8 cellular contexts compared by ENCODE assay signal in genomic region chr6:53302678-53303360, GRCh38. TPM values are rescaled to one million over a fixed set of nuclear protein-coding genes. Genes with fewer than 3 reads are reported as not detected.
DNase-seq lines count a peak whose midpoint lies in the region; ATAC-seq and TF ChIP-seq lines count a peak whose summit lies in the region.

No MANE protein-coding gene starts in this region.

- H4K20me1 ChIP-seq in DND-41 (ENCODE audit: insufficient read depth, low read length) (peaks cover 37% of the 10 kb centered on the region), neural progenitor cell (ENCODE audit: low read depth) (peaks cover 52% of the 10 kb centered on the region)

- H3K36me3 ChIP-seq in DND-41 (ENCODE audit: insufficient read depth, low read length) = peaks cover 4% of the 10 kb centered on the region; the same call in 1 of the 2 replicates
- no peaks in the 10 kb centered on the region for H3K36me3 ChIP-seq in RWPE2 (ENCODE audit: low read depth)
- no peaks in the 10 kb centered on the region for H3K36me3 ChIP-seq in parathyroid adenoma (ENCODE audit: control insufficient read depth, insufficient read depth, low read length)
- H3K36me3 ChIP-seq in neural progenitor cell = no peaks in the 10 kb centered on the region

- no peak overlapping the region for H3K4me3 Mint-ChIP-seq in neural progenitor cell

- H3F3A ChIP-seq in neural progenitor cell (ENCODE audit: low read depth) = no peaks in the 10 kb centered on the region

- H3K79me2 ChIP-seq in DND-41 (ENCODE audit: insufficient read depth, low read length) = peaks cover 83% of the 10 kb centered on the region
- peaks cover 3% of the 10 kb centered on the region for H3K79me2 ChIP-seq in parathyroid adenoma
- peaks cover 81% of the 10 kb centered on the region for H3K79me2 ChIP-seq in neural progenitor cell (ENCODE audit: low read depth)

- H3K36me3 Mint-ChIP-seq in neural progenitor cell = peaks cover 22% of the 10 kb centered on the region

- H3K27me3 Mint-ChIP-seq in neural progenitor cell (ENCODE audit: insufficient read depth, low read depth) = no peaks in the 10 kb centered on the region

- ATAC-seq in DND-41 (ENCODE audit: insufficient read depth, low read depth) (peak; percentile 74), RWPE2 (ENCODE audit: low read depth) (peak; percentile 88), HG03354 (IDR thresholded peaks at IDR 0.05; ENCODE audit: poor library complexity, severe bottlenecking, unreplicated experiment) (no peak)

- H3K27me3 ChIP-seq in DND-41 (ENCODE audit: insufficient read depth, low read length, poor library complexity) = no peaks in the 10 kb centered on the region
- H3K27me3 ChIP-seq in RWPE2 (ENCODE audit: insufficient read depth, poor library complexity, severe bottlenecking) = no peaks in the 10 kb centered on the region
- H3K27me3 ChIP-seq in parathyroid adenoma (ENCODE audit: control insufficient read depth, insufficient read depth, low read length) = no peaks in the 10 kb centered on the region
- no peaks in the 10 kb centered on the region for H3K27me3 ChIP-seq in neural progenitor cell

- DNase-seq in DND-41 (peak; percentile 58), RWPE2 (ENCODE audit: low spot score) (no peak), epithelial cell of proximal tubule (ENCODE audit: low read depth) (peak; percentile 76), neural progenitor cell (ENCODE audit: low spot score) (no peak), NCI-H748 (lab: John Stamatoyannopoulos, UW; ENCODE audit: unreplicated experiment) (no peak), pons (ENCODE audit: low spot score) (no peak)

- H3K4me1 ChIP-seq in DND-41 (ENCODE audit: insufficient read depth, low read length) (peaks cover 77% of the 10 kb centered on the region), RWPE2 (ENCODE audit: insufficient read depth, poor library complexity, severe bottlenecking) (peaks cover 33% of the 10 kb centered on the region), parathyroid adenoma (no peaks in the 10 kb centered on the region), neural progenitor cell (peaks cover 33% of the 10 kb centered on the region)

- no peaks in the 10 kb centered on the region for H3K9me3 ChIP-seq in DND-41 (ENCODE audit: insufficient read depth, low read length, severe bottlenecking)
- no peaks in the 10 kb centered on the region for H3K9me3 ChIP-seq in RWPE2 (ENCODE audit: severe bottlenecking)
- no peaks in the 10 kb centered on the region for H3K9me3 ChIP-seq in parathyroid adenoma (ENCODE audit: control insufficient read depth, low read length)
- no peaks in the 10 kb centered on the region for H3K9me3 ChIP-seq in neural progenitor cell (ENCODE audit: low read depth)

- peak overlapping the region; percentile 63 for H3K4me2 ChIP-seq in DND-41 (ENCODE audit: insufficient read depth, low read length)
- H3K4me2 ChIP-seq in parathyroid adenoma (ENCODE audit: low read length) = peak overlapping the region; percentile 28
- H3K4me2 ChIP-seq in neural progenitor cell = no peak overlapping the region

- no peak for TF ChIP-seq CTCF in DND-41 (IDR thresholded peaks at IDR 0.05; ENCODE audit: borderline replicate concordance, extremely low read depth, low read length, poor library complexity, severe bottlenecking)
- no peak for TF ChIP-seq CTCF in RWPE2 (IDR thresholded peaks at IDR 0.05; ENCODE audit: poor library complexity, severe bottlenecking)
- no peak for TF ChIP-seq CTCF in epithelial cell of proximal tubule (conservative IDR thresholded peaks at IDR 0.05; ENCODE audit: low read depth, low read length)
- TF ChIP-seq CTCF in parathyroid adenoma (IDR thresholded peaks at IDR 0.05) = no peak
- TF ChIP-seq CTCF in neural progenitor cell (IDR thresholded peaks at IDR 0.05) = no peak

- H3K9ac ChIP-seq in DND-41 (ENCODE audit: low read depth, low read length) (peak overlapping the region; percentile 53), parathyroid adenoma (no peak overlapping the region), neural progenitor cell (no peak overlapping the region)

- H3K27ac ChIP-seq in DND-41 (ENCODE audit: low read length) = peak overlapping the region; percentile 98
- peak overlapping the region; percentile 98 for H3K27ac ChIP-seq in RWPE2 (ENCODE audit: poor library complexity, severe bottlenecking)
- H3K27ac ChIP-seq in parathyroid adenoma = no peak overlapping the region
- H3K27ac ChIP-seq in neural progenitor cell = no peak overlapping the region

- no peak overlapping the region for H3K27ac Mint-ChIP-seq in neural progenitor cell

- H3K4me1 Mint-ChIP-seq in neural progenitor cell = peaks cover 52% of the 10 kb centered on the region

- peaks cover 22% of the 10 kb centered on the region for H3K9me3 Mint-ChIP-seq in neural progenitor cell

- H3K4me3 ChIP-seq in DND-41 (ENCODE audit: low read depth in 1 of 2, low read length in 2 of 2) = peak overlapping the region in 1 of 2 experiments; percentile 45; a peak in 2 of 4 replicates
- H3K4me3 ChIP-seq in RWPE2 (ENCODE audit: severe bottlenecking) = no peak overlapping the region
- no peak overlapping the region for H3K4me3 ChIP-seq in epithelial cell of proximal tubule (ENCODE audit: low read depth, low read length)
- H3K4me3 ChIP-seq in parathyroid adenoma (ENCODE audit: low read depth, low read length) = no peak overlapping the region
- H3K4me3 ChIP-seq in neural progenitor cell = no peak overlapping the region

- H2AFZ ChIP-seq in DND-41 (ENCODE audit: low read depth, low read length) = no peak overlapping the region
- H2AFZ ChIP-seq in parathyroid adenoma = no peak overlapping the region
- H2AFZ ChIP-seq in neural progenitor cell (replicated peaks) = no peak overlapping the region

RNA-seq across cellular contexts. Expression of gene ELOVL5, which starts 45.9 kb away (rescaled TPM):
- total RNA-seq in epithelial cell of proximal tubule (55.9 and 101 TPM in 2 replicates), neural progenitor cell (ENCODE audit: low replicate concordance) (137 and 185 TPM in 2 replicates)

Comparison
In these comparisons a context has a peak if more than half of its experiments do, and no peak if none do; other contexts are left out.
1. DNase-seq: peak in DND-41 (single experiment) and epithelial cell of proximal tubule (single experiment); none in RWPE2 (single experiment), neural progenitor cell (single experiment), NCI-H748 (single experiment) and pons (single experiment).
2. H3K27ac ChIP-seq: peak in DND-41 (single experiment) and RWPE2 (single experiment); none in parathyroid adenoma (single experiment) and neural progenitor cell (single experiment).